Comparison of ENCODE assay signal across 21 cellular contexts in the genomic region with DNA sequence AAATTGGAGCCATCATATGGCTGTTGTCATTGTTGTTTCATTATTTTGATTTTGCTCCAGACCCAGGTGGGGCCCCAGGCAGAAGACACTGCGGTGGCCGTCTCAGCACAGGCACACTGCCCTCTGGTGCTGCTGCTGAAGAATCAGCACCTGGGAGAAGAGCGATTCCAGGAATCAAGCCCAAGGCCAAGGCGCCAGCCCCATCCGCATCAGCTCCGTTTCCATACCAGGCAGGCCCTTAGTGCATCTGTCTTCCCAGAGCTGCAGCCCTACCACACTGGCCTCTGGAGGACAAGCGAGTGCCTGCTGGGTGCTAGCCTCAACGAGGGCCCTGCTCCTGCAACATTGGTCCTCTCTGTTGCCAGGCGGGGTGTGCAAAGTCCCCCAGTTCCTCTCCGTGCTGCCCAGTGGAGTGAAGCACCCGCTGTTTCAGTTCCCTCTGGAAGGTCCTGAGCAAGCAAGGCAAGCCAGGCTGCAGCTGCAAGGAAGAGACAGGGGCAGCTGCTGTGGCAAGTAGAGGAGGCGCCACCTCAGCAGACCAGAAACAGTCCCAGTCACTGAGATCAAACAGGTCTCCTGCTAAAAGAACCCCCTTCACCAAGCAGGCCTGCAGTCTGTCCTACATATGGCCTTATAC. TPM values are rescaled to one million over a fixed set of nuclear protein-coding genes. Genes with fewer than 3 reads are reported as not detected.
A peak's percentile ranks its signal among the peaks of the same experiment; 100 is the strongest.
DNase-seq lines count a peak whose midpoint lies in the region; ATAC-seq, FAIRE-seq and TF ChIP-seq lines count a peak whose summit lies in the region.
"Had no signal": no experiment of that assay in that cellular context is flagged by ENCODE, and none has a peak within 500 bp of the region (broad histone marks: within the 10 kb centered on the region; RNA-seq: fewer than 3 reads in every experiment).

No MANE protein-coding gene starts in this region.

- intact Hi-C loops in Right ventricle myocardium inferior (cut with DNase I), result no loop called here
- intact Hi-C loops in right cardiac atrium (cut with DNase I), result no loop called here
- intact Hi-C loops in testis (cut with DNase I; ENCODE audit: low total_unique reads), result no loop called here

- ATAC-seq in Right ventricle myocardium inferior (peak; percentile 26), right cardiac atrium (no peak), GM21528 (IDR thresholded peaks at IDR 0.05; ENCODE audit: low FRiP score, unreplicated experiment) (no peak)
- ATAC-seq: naive thymus-derived CD8-positive, alpha-beta T cell; T-cell had no signal

- WGBS in right cardiac atrium, result 35% methylated on average over 12 of the region's 12 CpGs
- 67 to 70% methylated on average over 8 to 12 of the region's 12 CpGs for WGBS in testis, 2 donors

- no peaks in the 10 kb centered on the region for H3K27me3 ChIP-seq in right cardiac atrium (ENCODE audit: control insufficient read depth, insufficient read depth)
- peaks cover 22% of the 10 kb centered on the region for H3K27me3 ChIP-seq in bronchial epithelial cell (ENCODE audit: control insufficient read depth, insufficient read depth, low read length)
- H3K27me3 ChIP-seq in testis, result no peaks in the 10 kb centered on the region

- TF ChIP-seq POLR2A in testis (IDR thresholded peaks at IDR 0.05), result no peak

- H3K4me3 ChIP-seq in right cardiac atrium (ENCODE audit: low read length) (no peak overlapping the region), bronchial epithelial cell (ENCODE audit: low read depth, low read length) (no peak overlapping the region), testis (no peak overlapping the region)
- H3K4me3 ChIP-seq: heart left ventricle had no signal

- no peaks in the 10 kb centered on the region for H3K4me1 ChIP-seq in right cardiac atrium (ENCODE audit: control insufficient read depth, insufficient read depth, low read length)
- peaks cover 9% of the 10 kb centered on the region for H3K4me1 ChIP-seq in testis

- no peak for DNase-seq in Right ventricle myocardium inferior (ENCODE audit: missing footprints)
- no peak for DNase-seq in right cardiac atrium
- peak; percentile 0 for DNase-seq in bronchial epithelial cell (ENCODE audit: low read depth)
- DNase-seq in testis, result peak; percentile 41
- DNase-seq in NCI-H2107 treated with DMSO at 0.1 percent for 48 hours (lab: John Stamatoyannopoulos, UW; ENCODE audit: unreplicated experiment), result no peak
- DNase-seq in NOMO-1 treated with DMSO at 0.1 percent for 48 hours (lab: John Stamatoyannopoulos, UW; ENCODE audit: unreplicated experiment), result no peak
- DNase-seq: activated CD4-positive, alpha-beta T cell treated with anti-CD3 and anti-CD28 coated beads for 48 hours; activated T-cell treated with anti-CD3 and anti-CD28 coated beads, Interleukin-2, amount 50 U/mL, for 24 hours; heart left ventricle; left cardiac atrium; naive thymus-derived CD8-positive, alpha-beta T cell; NCI-H1694; stimulated activated CD4-positive, alpha-beta T cell treated with anti-CD3 and anti-CD28 coated beads, Interleukin-2, amount 100 ng/mL, for 24 hours; T-cell; trophoblast cell had no signal

- H3K27ac ChIP-seq in right cardiac atrium (ENCODE audit: low read length) (no peak overlapping the region), testis (no peak overlapping the region)
- H3K27ac ChIP-seq: heart left ventricle had no signal

- peak; percentile 28; the same call in 1 of the 2 replicates for TF ChIP-seq CTCF in LNCAP (IDR thresholded peaks at IDR 0.05)
- TF ChIP-seq CTCF in bronchial epithelial cell (IDR thresholded peaks at IDR 0.05; ENCODE audit: insufficient read depth, low read length, severe bottlenecking), result no peak
- TF ChIP-seq CTCF in testis (IDR thresholded peaks at IDR 0.05), result no peak

- no peak for FAIRE-seq in bronchial epithelial cell (lab: Jason Lieb, UNC)
- FAIRE-seq: H54 had no signal

- H3K36me3 ChIP-seq in bronchial epithelial cell (ENCODE audit: control insufficient read depth, insufficient read depth, low read length) (no peaks in the 10 kb centered on the region), testis (ENCODE audit: low read depth, missing control alignments) (no peaks in the 10 kb centered on the region)
- H3K36me3 ChIP-seq: heart left ventricle had no signal

- H3K9me3 ChIP-seq in right cardiac atrium (ENCODE audit: control insufficient read depth, low read length) (no peaks in the 10 kb centered on the region), testis (no peaks in the 10 kb centered on the region)
- H3K9me3 ChIP-seq: heart left ventricle had no signal

RNA-seq across cellular contexts. Expression of a gene that starts 5.2 kb away (rescaled TPM):
- total RNA-seq in Right ventricle myocardium inferior, result 0.65 TPM
- 1 to 10 TPM in 3 of 4 donors, under 1 TPM in 1; 0.95 to 1.8 (median 1.6) TPM for total RNA-seq in right cardiac atrium
- polyA plus RNA-seq in right cardiac atrium, result 1.6 TPM
- under 0.01 TPM in 1 of 2 replicates, not detected in the other for total RNA-seq in bronchial epithelial cell
- total RNA-seq in testis, result 1 to 10 TPM; 3.1 to 6.3 TPM
- polyA plus RNA-seq in testis (ENCODE audit: insufficient read depth, low read depth, low replicate concordance), result 0.99 TPM
- total RNA-seq: chondrocyte; epithelial cell of proximal tubule; naive thymus-derived CD8-positive, alpha-beta T cell; renal cortical epithelial cell had no signal
- polyA plus RNA-seq: naive thymus-derived CD8-positive, alpha-beta T cell had no signal

Comparison
In these comparisons a context has a peak if more than half of its experiments do, and no peak if none do; other contexts are left out.
1. DNase-seq: peak in bronchial epithelial cell (single experiment) and testis (single experiment); none in Right ventricle myocardium inferior (single experiment), right cardiac atrium (0 of 3), NCI-H2107 treated with DMSO at 0.1 percent for 48 hours (single experiment) and NOMO-1 treated with DMSO at 0.1 percent for 48 hours (single experiment).